ENCODE assay signal across 1 cellular context in the genomic region with DNA sequence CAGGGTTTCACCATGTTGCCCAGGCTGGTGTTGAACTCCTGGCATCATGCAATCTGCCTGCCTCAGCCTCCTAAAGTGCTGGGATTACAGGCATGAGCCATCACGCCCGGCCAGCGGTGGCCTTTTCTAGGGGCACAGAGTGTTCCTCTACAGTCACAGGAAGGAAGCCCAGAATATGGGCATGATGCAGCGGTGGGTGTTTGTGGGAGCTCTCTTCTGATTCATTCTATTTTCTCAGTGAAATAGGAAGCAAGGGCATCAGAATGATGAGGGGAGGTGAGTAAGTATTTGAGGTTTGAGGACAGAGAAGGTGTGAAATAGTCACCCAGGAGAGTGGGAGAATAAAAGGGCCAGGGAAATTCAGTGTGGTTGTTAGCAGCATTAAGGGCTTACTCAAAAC.
TF ChIP-seq lines count a peak whose summit lies in the region.

No MANE protein-coding gene starts in this region.

TF ChIP-seq in GM23338, 12 proteins besides CTCF, POLR2A, EP300 and RAD21:
- TF ChIP-seq ZNF462 (CRISPR knock-in tag; IDR thresholded peaks at IDR 0.05) = no peak
- no peak for TF ChIP-seq POLR2AphosphoS5 (IDR thresholded peaks at IDR 0.05; ENCODE audit: low read depth)
